ENCODE assay signal across 9 cellular contexts in genomic region chr7:2717293-2717904, GRCh38. TPM values are rescaled to one million over a fixed set of nuclear protein-coding genes. Genes with fewer than 3 reads are reported as not detected.
DNase-seq lines count a peak whose midpoint lies in the region; ATAC-seq and TF ChIP-seq lines count a peak whose summit lies in the region.
"Had no signal": no experiment of that assay in that cellular context is flagged by ENCODE, and none has a peak within 500 bp of the region (broad histone marks: within the 10 kb centered on the region; RNA-seq: fewer than 3 reads in every experiment).

No MANE protein-coding gene starts in this region.

- no peaks in the 10 kb centered on the region for H3K27me3 ChIP-seq in left lung
- H3K27me3 ChIP-seq in A673 (replicated peaks; ENCODE audit: insufficient read depth, low read depth, low read length, poor library complexity): no peaks in the 10 kb centered on the region

- BruUV-seq in A673 (replicated peaks; lab: Mats Ljungman, UMichigan): no TSS peak

- ATAC-seq in left lung: peak; percentile 57
- ATAC-seq in HG03159 (IDR thresholded peaks at IDR 0.05; ENCODE audit: unreplicated experiment): no peak
- ATAC-seq in HG02571 (IDR thresholded peaks at IDR 0.05; ENCODE audit: unreplicated experiment): no peak

- H3K4me3 ChIP-seq in left lung: no peak overlapping the region
- H3K4me3 ChIP-seq in A673 (ENCODE audit: low read depth, low read length, poor library complexity, severe bottlenecking): no peak overlapping the region

- no peak for TF ChIP-seq CTCF in left lung (IDR thresholded peaks at IDR 0.05)
- TF ChIP-seq CTCF in A673 (conservative IDR thresholded peaks at IDR 0.05; ENCODE audit: low read depth, low read length): no peak

- CTCF ChIA-PET in A673 (lab: Charles Lee): no interaction called here

- intact Hi-C loops in left lung (cut with DNase I): no loop called here
- intact Hi-C loops in A673 (cut with micrococcal nuclease; ENCODE audit: unreplicated experiment): loop anchor here (10.0 kb wide), 1 partner anchor 263 kb away; no protein-coding TSS in a partner anchor

- POLR2A ChIA-PET in A673 (lab: Charles Lee; ENCODE audit: low non-redundant PET): interaction anchor here (0.6 kb wide), 1 partner anchor 52 kb away, joined by 5 read pairs; no protein-coding TSS in a partner anchor

- no peaks in the 10 kb centered on the region for H3K9me3 ChIP-seq in left lung
- H3K9me3 ChIP-seq in A673 (ENCODE audit: low read depth, low read length, poor library complexity, severe bottlenecking): no peaks in the 10 kb centered on the region

- peaks cover 0 to 15% of the 10 kb centered on the region in 2 donors for H3K36me3 ChIP-seq in left lung
- H3K36me3 ChIP-seq in A673 (ENCODE audit: insufficient read depth, low read length, poor library complexity, severe bottlenecking): no peaks in the 10 kb centered on the region

- no peak overlapping the region for H3K27ac ChIP-seq in left lung
- no peak overlapping the region for H3K27ac ChIP-seq in A673 (ENCODE audit: low read depth, low read length, poor library complexity, severe bottlenecking)

- peak; percentile 31 for DNase-seq in stimulated activated CD4-positive, alpha-beta T cell treated with anti-CD3 and anti-CD28 coated beads, Interleukin-15, amount 100 ng/mL, for 24 hours
- no peak for DNase-seq in stimulated activated CD4-positive, alpha-beta T cell treated with anti-CD3 and anti-CD28 coated beads, Interleukin-4, amount 100 ng/mL, for 1 hour
- peak; percentile 85 for DNase-seq in amniotic epithelial cell (ENCODE audit: low read depth)
- peak in 1 of 2 donors; percentile 75 for DNase-seq in left lung
- DNase-seq in HuH-7.5 (ENCODE audit: low spot score): no peak
- DNase-seq in A673 (ENCODE audit: low spot score): no peak
- DNase-seq: stimulated activated CD4-positive, alpha-beta T cell treated with anti-CD3 and anti-CD28 coated beads, Interleukin-12 subunit alpha, Interleukin-12 subunit beta, amount 100 ng/mL, for 4 hours had no signal

- H3K4me1 ChIP-seq in left lung: peaks cover 12 to 44% of the 10 kb centered on the region in 2 donors
- H3K4me1 ChIP-seq in A673 (ENCODE audit: insufficient read depth, low read length, poor library complexity, severe bottlenecking): no peaks in the 10 kb centered on the region

RNA-seq across cellular contexts. Expression of gene AMZ1, which starts 29.4 kb away (rescaled TPM):
- total RNA-seq in left lung (1 to 10 TPM in 1 of 2 donors, under 1 TPM in 1; 0.13 to 1.3 TPM), A673 (2021) (not detected in 2 replicates)

Comparison
In these comparisons a context has a peak if more than half of its experiments do, and no peak if none do; other contexts are left out.
1. DNase-seq: peak in stimulated activated CD4-positive, alpha-beta T cell treated with anti-CD3 and anti-CD28 coated beads, Interleukin-15, amount 100 ng/mL, for 24 hours (single experiment) and amniotic epithelial cell (single experiment); none in stimulated activated CD4-positive, alpha-beta T cell treated with anti-CD3 and anti-CD28 coated beads, Interleukin-4, amount 100 ng/mL, for 1 hour (single experiment), HuH-7.5 (single experiment) and A673 (single experiment).